In the genomic region with DNA sequence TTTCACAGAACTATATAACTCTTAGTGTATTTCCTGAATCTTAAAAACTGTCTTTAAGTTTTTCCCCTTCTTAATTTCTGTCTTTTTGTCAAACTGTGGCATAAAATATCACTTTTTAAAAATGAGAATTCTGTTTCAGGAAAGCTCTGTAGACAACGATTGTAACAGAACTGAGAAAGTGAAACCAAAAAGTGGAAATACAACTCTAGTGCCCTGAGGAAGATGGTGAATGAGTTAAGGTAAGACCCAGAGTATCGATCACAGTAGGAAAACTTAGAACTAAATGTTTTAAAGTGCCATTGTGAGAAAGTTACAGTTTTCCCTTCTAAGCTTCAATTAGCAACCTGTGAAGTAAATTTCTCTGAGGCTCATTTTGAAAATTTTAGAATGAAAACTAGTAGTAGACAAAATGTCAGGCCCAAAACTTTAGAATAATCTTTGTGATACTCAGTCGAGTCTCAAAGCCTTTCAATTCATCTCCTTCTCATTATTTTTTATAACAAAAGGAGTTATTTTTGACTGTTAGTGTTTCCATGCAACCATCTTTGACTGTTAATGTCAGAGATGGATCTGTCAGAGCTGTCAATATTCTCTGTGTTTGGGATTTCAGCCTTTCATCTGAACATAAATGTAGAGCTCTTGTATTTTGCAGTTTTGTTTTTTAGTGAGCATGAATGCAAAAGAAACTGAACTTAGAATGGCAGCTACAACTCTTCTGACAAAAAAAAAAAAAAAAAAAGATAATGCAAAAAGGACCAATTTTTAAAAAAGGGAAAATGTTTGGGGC, we compare ENCODE assay signal across 9 cellular contexts. TPM values are rescaled to one million over a fixed set of nuclear protein-coding genes. Genes with fewer than 3 reads are reported as not detected.
DNase-seq lines count a peak whose midpoint lies in the region; ATAC-seq, FAIRE-seq and TF ChIP-seq lines count a peak whose summit lies in the region.
"Had no signal": no experiment of that assay in that cellular context is flagged by ENCODE, and none has a peak within 500 bp of the region (broad histone marks: within the 10 kb centered on the region; RNA-seq: fewer than 3 reads in every experiment).

No MANE protein-coding gene starts in this region.

- no peak overlapping the region for H3K27ac Mint-ChIP-seq in activated CD4-positive, alpha-beta memory T cell treated with anti-CD3 and anti-CD28 coated beads for 36 hours
- H3K27ac Mint-ChIP-seq: activated naive CD8-positive, alpha-beta T cell had no signal

- no peak for FAIRE-seq in small intestine (lab: Jason Lieb, UNC)

- no peak for TF ChIP-seq POLR2A in testis (IDR thresholded peaks at IDR 0.05)

- no peaks in the 10 kb centered on the region for H3K27me3 Mint-ChIP-seq in activated CD4-positive, alpha-beta memory T cell treated with anti-CD3 and anti-CD28 coated beads for 36 hours
- H3K27me3 Mint-ChIP-seq: activated naive CD8-positive, alpha-beta T cell had no signal

- H3K4me3 ChIP-seq in heart right ventricle (peak overlapping the region in 6 of 10 donors; percentile 5 to 39 (median 25)), small intestine (ENCODE audit: low read depth in 1 of 2, low read length in 2 of 2) (no peak overlapping the region), testis (no peak overlapping the region)

- H3K27me3 ChIP-seq in heart right ventricle = no peaks in the 10 kb centered on the region
- H3K27me3 ChIP-seq in small intestine (ENCODE audit: control insufficient read depth in 2 of 2, insufficient read depth in 2 of 2, low read length in 2 of 2) = no peaks in the 10 kb centered on the region
- H3K27me3 ChIP-seq in testis = no peaks in the 10 kb centered on the region

- H3K9me3 Mint-ChIP-seq in activated CD4-positive, alpha-beta memory T cell treated with anti-CD3 and anti-CD28 coated beads for 36 hours = no peaks in the 10 kb centered on the region

- H3K4me1 ChIP-seq in heart right ventricle (peaks cover 0 to 3% (median 0%) of the 10 kb centered on the region in 9 donors), small intestine (ENCODE audit: control insufficient read depth in 2 of 2, insufficient read depth in 1 of 2, low read depth in 1 of 2, low read length in 1 of 2) (no peaks in the 10 kb centered on the region), testis (no peaks in the 10 kb centered on the region)

- peak overlapping the region in 1 of 10 donors; percentile 2 for H3K27ac ChIP-seq in heart right ventricle
- H3K27ac ChIP-seq in small intestine (ENCODE audit: low read depth in 1 of 2, low read length in 1 of 2) = no peak overlapping the region
- H3K27ac ChIP-seq in testis = no peak overlapping the region

- no peaks in the 10 kb centered on the region for H3K4me1 Mint-ChIP-seq in activated CD4-positive, alpha-beta memory T cell treated with anti-CD3 and anti-CD28 coated beads for 36 hours (ENCODE audit: low read depth)

- ATAC-seq in heart right ventricle = no peak
- no peak for ATAC-seq in left ventricle myocardium superior
- peak; percentile 78 for ATAC-seq in HG03108 (IDR thresholded peaks at IDR 0.05; ENCODE audit: unreplicated experiment)

- 37 to 60% methylated on average over 3 of the region's 3 CpGs for WGBS in heart right ventricle, 2 donors
- WGBS in small intestine, 3 donors = 19 to 44% (median 25%) methylated on average over 3 of the region's 3 CpGs
- 66 to 67% methylated on average over 3 of the region's 3 CpGs for WGBS in testis, 2 donors

- peak overlapping the region; percentile 20 for H3K4me3 Mint-ChIP-seq in activated CD4-positive, alpha-beta memory T cell treated with anti-CD3 and anti-CD28 coated beads for 36 hours
- H3K4me3 Mint-ChIP-seq: activated naive CD8-positive, alpha-beta T cell had no signal

- no peaks in the 10 kb centered on the region for H3K36me3 ChIP-seq in heart right ventricle
- no peaks in the 10 kb centered on the region for H3K36me3 ChIP-seq in small intestine (ENCODE audit: control insufficient read depth in 2 of 2, insufficient read depth in 2 of 2, low read length in 2 of 2)
- H3K36me3 ChIP-seq in testis (ENCODE audit: low read depth, missing control alignments) = no peaks in the 10 kb centered on the region

- POLR2A ChIA-PET in activated CD4-positive, alpha-beta memory T cell treated with anti-CD3 and anti-CD28 coated beads for 36 hours (lab: Charles Lee) = no interaction called here

- DNase-seq in heart right ventricle = no peak
- no peak for DNase-seq in left ventricle myocardium superior
- DNase-seq in activated CD4-positive, alpha-beta memory T cell treated with anti-CD3 and anti-CD28 coated beads for 36 hours = no peak
- DNase-seq in small intestine = peak; percentile 33
- DNase-seq in head of caudate nucleus = no peak
- DNase-seq in testis = no peak
- DNase-seq in GM10266 (ENCODE audit: extremely low spot score) = no peak

- intact Hi-C loops in heart right ventricle (cut with DNase I) = no loop called here
- intact Hi-C loops in left ventricle myocardium superior (cut with micrococcal nuclease) = no loop called here
- intact Hi-C loops in activated CD4-positive, alpha-beta memory T cell treated with anti-CD3 and anti-CD28 coated beads for 36 hours (cut with micrococcal nuclease) = no loop called here
- intact Hi-C loops in head of caudate nucleus (cut with DNase I) = no loop called here
- intact Hi-C loops in testis (cut with DNase I; ENCODE audit: low total_unique reads) = no loop called here

- no peaks in the 10 kb centered on the region for H3K36me3 Mint-ChIP-seq in activated CD4-positive, alpha-beta memory T cell treated with anti-CD3 and anti-CD28 coated beads for 36 hours
- H3K36me3 Mint-ChIP-seq: activated naive CD8-positive, alpha-beta T cell had no signal

- H3K9me3 ChIP-seq in heart right ventricle (peaks cover 0 to 5% (median 0%) of the 10 kb centered on the region in 11 donors), small intestine (ENCODE audit: control insufficient read depth, low read depth) (no peaks in the 10 kb centered on the region), testis (no peaks in the 10 kb centered on the region)

- CTCF ChIA-PET in activated CD4-positive, alpha-beta memory T cell treated with anti-CD3 and anti-CD28 coated beads for 36 hours (lab: Charles Lee) = no interaction called here

- TF ChIP-seq CTCF in heart right ventricle (IDR thresholded peaks at IDR 0.05) (no peak), testis (IDR thresholded peaks at IDR 0.05) (no peak), GM10266 (IDR thresholded peaks at IDR 0.05; ENCODE audit: control insufficient read depth, insufficient read depth, low read depth, missing control alignments) (no peak)

RNA-seq across cellular contexts. Expression of gene TRDN, which starts 19.0 kb away (rescaled TPM):
- 100 to 1,000 TPM; 328 to 484 (median 437) TPM for total RNA-seq in heart right ventricle
- 1,000 to 10,000 TPM in 1 of 2 donors, 10 to 100 TPM in 1; 37.6 to 1,141 TPM for polyA plus RNA-seq in heart right ventricle
- 470 TPM for total RNA-seq in left ventricle myocardium superior
- total RNA-seq in activated CD4-positive, alpha-beta memory T cell treated with anti-CD3 and anti-CD28 coated beads for 36 hours = not detected
- polyA plus RNA-seq in small intestine = under 1 TPM in 2 of 3 donors, not detected in 1; 0.01 to 0.54 TPM
- 1 to 10 TPM; 3.2 to 3.7 TPM for total RNA-seq in testis
- 2.8 TPM for polyA plus RNA-seq in testis (ENCODE audit: insufficient read depth, low read depth, low replicate concordance)

Comparison
In these comparisons a context has a peak if more than half of its experiments do, and no peak if none do; other contexts are left out.
1. H3K4me3 ChIP-seq: peak in heart right ventricle (6 of 10); none in small intestine (0 of 2) and testis (0 of 2).
2. RNA of gene TRDN, which starts 19.0 kb away (total RNA-seq): 470 TPM in left ventricle myocardium superior (single experiment) and 328 to 484 TPM in heart right ventricle; 3.2 to 3.7 TPM in testis and not detected in activated CD4-positive, alpha-beta memory T cell treated with anti-CD3 and anti-CD28 coated beads for 36 hours; every median in the first group is over 10 times any median in the second.